In genomic region chr11:926341-926916, GRCh38 we compare ENCODE assay signal across 8 cellular contexts.
DNase-seq lines count a peak whose midpoint lies in the region; TF ChIP-seq lines count a peak whose summit lies in the region.

No MANE protein-coding gene starts in this region.

- peaks cover 11% of the 10 kb centered on the region for H3K36me3 Mint-ChIP-seq in stimulated activated naive CD8-positive, alpha-beta T cell treated with anti-CD3 and anti-CD28 coated beads, Interleukin-15, Interleukin-2, amounts not matched to agents 100 ng/mL and 50 ng/mL, for 24 hours (ENCODE audit: low read depth)

- no peaks in the 10 kb centered on the region for H3K27me3 Mint-ChIP-seq in stimulated activated naive CD8-positive, alpha-beta T cell treated with anti-CD3 and anti-CD28 coated beads, Interleukin-15, Interleukin-2, amounts not matched to agents 100 ng/mL and 50 ng/mL, for 24 hours

- H3K4me3 ChIP-seq in GM08714 (ENCODE audit: low read length) (peak overlapping the region; percentile 81), cardiac fibroblast (replicated peaks in 1 of 2; ENCODE audit: low read depth in 2 of 2, low read length in 2 of 2) (peak overlapping the region; percentile 80 to 83)

- DNase-seq in NCI-H2227 treated with DMSO at 0.1 percent for 48 hours (lab: John Stamatoyannopoulos, UW): peak; percentile 44
- peak; percentile 59 to 69 for DNase-seq in cardiac fibroblast (ENCODE audit: low read depth in 2 of 2)
- DNase-seq in kidney glomerular epithelial cell (lab: John Stamatoyannopoulos, UW): peak; percentile 55
- no peak for DNase-seq in NCI-H2029 (lab: John Stamatoyannopoulos, UW)
- DNase-seq in activated effector memory CD4-positive, alpha-beta T cell treated with anti-CD3 and anti-CD28 coated beads, Interleukin-2, amount 50 U/mL, for 16 hours: no peak
- DNase-seq in OCI-M2 (lab: John Stamatoyannopoulos, UW; ENCODE audit: unreplicated experiment): no peak

- TF ChIP-seq CTCF in cardiac fibroblast (IDR thresholded peaks at IDR 0.05; ENCODE audit: low read depth, low read length): no peak

- peaks cover 37% of the 10 kb centered on the region for H3K4me1 Mint-ChIP-seq in stimulated activated naive CD8-positive, alpha-beta T cell treated with anti-CD3 and anti-CD28 coated beads, Interleukin-15, Interleukin-2, amounts not matched to agents 100 ng/mL and 50 ng/mL, for 24 hours (ENCODE audit: low read depth)

- H3K4me3 Mint-ChIP-seq in stimulated activated naive CD8-positive, alpha-beta T cell treated with anti-CD3 and anti-CD28 coated beads, Interleukin-15, Interleukin-2, amounts not matched to agents 100 ng/mL and 50 ng/mL, for 24 hours: peak overlapping the region; percentile 84

- H3K9me3 Mint-ChIP-seq in stimulated activated naive CD8-positive, alpha-beta T cell treated with anti-CD3 and anti-CD28 coated beads, Interleukin-15, Interleukin-2, amounts not matched to agents 100 ng/mL and 50 ng/mL, for 24 hours: no peaks in the 10 kb centered on the region

- H3K27ac Mint-ChIP-seq in stimulated activated naive CD8-positive, alpha-beta T cell treated with anti-CD3 and anti-CD28 coated beads, Interleukin-15, Interleukin-2, amounts not matched to agents 100 ng/mL and 50 ng/mL, for 24 hours: peak overlapping the region; percentile 79

Comparison
In these comparisons a context has a peak if more than half of its experiments do, and no peak if none do; other contexts are left out.
1. DNase-seq: peak in NCI-H2227 treated with DMSO at 0.1 percent for 48 hours (single experiment), cardiac fibroblast (2 of 2) and kidney glomerular epithelial cell (single experiment); none in NCI-H2029 (single experiment), activated effector memory CD4-positive, alpha-beta T cell treated with anti-CD3 and anti-CD28 coated beads, Interleukin-2, amount 50 U/mL, for 16 hours (single experiment) and OCI-M2 (single experiment).